ENCODE assay signal across 37 cellular contexts in the genomic region with DNA sequence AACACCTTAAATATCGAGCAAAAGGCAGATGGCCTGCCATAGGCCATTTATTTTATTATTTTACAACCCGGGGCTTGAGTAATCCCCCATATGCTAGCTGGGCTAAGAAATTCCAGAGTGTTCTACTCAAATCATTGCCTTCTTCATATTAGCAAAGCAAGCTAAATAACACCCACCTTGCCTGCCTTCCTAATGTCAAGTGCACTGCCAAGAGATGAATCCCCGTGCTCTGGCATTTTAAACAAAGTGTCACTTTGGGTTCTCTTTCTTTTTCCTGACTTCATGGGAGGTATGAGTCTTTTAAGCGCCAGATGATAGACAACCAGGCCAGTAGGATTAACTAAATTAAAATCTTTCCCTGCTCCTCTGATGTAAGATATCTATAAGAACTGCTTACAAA. TPM values are rescaled to one million over a fixed set of nuclear protein-coding genes. Genes with fewer than 3 reads are reported as not detected.
"Had no signal": no experiment of that assay in that cellular context is flagged by ENCODE, and none has a peak within 500 bp of the region (broad histone marks: within the 10 kb centered on the region; RNA-seq: fewer than 3 reads in every experiment).

No MANE protein-coding gene starts in this region.

- H3K27ac ChIP-seq: adrenal gland, brain microvascular endothelial cell, coronary artery, dorsolateral prefrontal cortex, heart left ventricle had no signal

- H3K9me3 Mint-ChIP-seq: activated CD4-positive, alpha-beta memory T cell treated with anti-CD3 and anti-CD28 coated beads for 36 hours; activated CD4-positive, alpha-beta T cell treated with anti-CD3 and anti-CD28 coated beads, Interleukin-2, amount 10 ng/mL, durations not matched to agents 24 days and 14 days; activated naive CD4-positive, alpha-beta T cell treated with anti-CD3 and anti-CD28 coated beads for 36 hours; activated naive CD4-positive, alpha-beta T cell treated with anti-CD3 and anti-CD28 coated beads, Interleukin-2, amount 50 U/mL, for 24 hours; activated naive CD8-positive, alpha-beta T cell treated with anti-CD3 and anti-CD28 coated beads for 36 hours; activated naive CD8-positive, alpha-beta T cell treated with anti-CD3 and anti-CD28 coated beads, Interleukin-2, amount 50 U/mL, for 24 hours; activated T-helper 1 cell treated with anti-CD3 and anti-CD28 coated beads, Interleukin-12 subunit alpha, Interleukin-12 subunit beta, Interleukin-2, Interleukin-4 antibody, amounts not matched to agents 30 ng/mL and 10 ng/mL and 1 ng/mL, durations not matched to agents 14 hours and 24 hours and 36 hours; activated T-helper 2 cell treated with anti-CD3 and anti-CD28 coated beads, Interferon-gamma antibody, Interleukin-2, Interleukin-4, amounts not matched to agents 10 μg/mL and 5 μg/mL and 100 μg/mL, durations not matched to agents 14 hours and 24 hours and 36 hours; central memory CD8-positive, alpha-beta T cell; dendritic cell treated with granulocyte-macrophage colony-stimulating factor and Interleukin-4, amounts not matched to agents 40 ng/mL and 50 ng/mL, for 4 days; endodermal cell; T-helper 2 cell treated with Interferon-gamma antibody and Interleukin-4, amounts not matched to agents 5 μg/mL and 100 μg/mL, for 36 hours had no signal

- H3K4me3 ChIP-seq: adrenal gland, coronary artery, dorsolateral prefrontal cortex, heart left ventricle had no signal

- ATAC-seq: activated CD4-positive, alpha-beta T cell treated with anti-CD3 and anti-CD28 coated beads for 36 hours; activated CD8-positive, alpha-beta memory T cell treated with anti-CD3 and anti-CD28 coated beads, Interleukin-2, amount 10 ng/mL, durations not matched to agents 7 days and 5 days; activated CD8-positive, alpha-beta T cell treated with anti-CD3 and anti-CD28 coated beads, Interleukin-2, amount 10 ng/mL, durations not matched to agents 7 days and 5 days; activated naive CD8-positive, alpha-beta T cell treated with anti-CD3 and anti-CD28 coated beads, Interleukin-2, amount 50 U/mL, for 24 hours; esophagus mucosa; heart left ventricle; T-helper 17 cell had no signal

- DNase-seq: activated CD4-positive, alpha-beta memory T cell treated with anti-CD3 and anti-CD28 coated beads for 36 hours; activated CD4-positive, alpha-beta T cell treated with anti-CD3 and anti-CD28 coated beads for 36 hours; activated CD4-positive, alpha-beta T cell treated with anti-CD3 and anti-CD28 coated beads, Interleukin-2, amount 10 ng/mL, durations not matched to agents 24 days and 14 days; activated CD4-positive, CD25-positive, alpha-beta regulatory T cell; activated CD4-positive, CD25-positive, alpha-beta regulatory T cell treated with anti-CD3 and anti-CD28 coated beads, Interleukin-2, amount 50 U/mL, for 72 hours; activated CD8-positive, alpha-beta memory T cell treated with anti-CD3 and anti-CD28 coated beads, Interleukin-2, amount 10 ng/mL, durations not matched to agents 7 days and 5 days; activated CD8-positive, alpha-beta memory T cell treated with anti-CD3 and anti-CD28 coated beads, Interleukin-2, amount 50 U/mL, for 4 hours; activated CD8-positive, alpha-beta T cell treated with anti-CD3 and anti-CD28 coated beads, Interleukin-2, amount 10 ng/mL, durations not matched to agents 7 days and 5 days; activated effector memory CD4-positive, alpha-beta T cell treated with anti-CD3 and anti-CD28 coated beads, Interleukin-2, amount 50 U/mL, for 16 hours; activated naive CD4-positive, alpha-beta T cell treated with anti-CD3 and anti-CD28 coated beads for 36 hours; activated naive CD8-positive, alpha-beta T cell treated with anti-CD3 and anti-CD28 coated beads for 36 hours; activated naive CD8-positive, alpha-beta T cell treated with anti-CD3 and anti-CD28 coated beads, Interleukin-2, amount 50 U/mL, for 24 hours; activated T-cell treated with anti-CD3 and anti-CD28 coated beads, Interleukin-2, amount 50 U/mL, for 1 hour; activated T-cell treated with anti-CD3 and anti-CD28 coated beads, Interleukin-2, amount 50 U/mL, for 48 hours; adrenal gland; amygdala; aorta; brain microvascular endothelial cell; dorsolateral prefrontal cortex; effector memory CD4-positive, alpha-beta T cell; endodermal cell; foreskin fibroblast; glutamatergic neuron; heart left ventricle; T-helper 1 cell; T-helper 17 cell; T1000 had no signal

- H3K4me1 Mint-ChIP-seq: activated CD4-positive, alpha-beta T cell treated with anti-CD3 and anti-CD28 coated beads, Interleukin-2, amount 10 ng/mL, durations not matched to agents 24 days and 14 days; activated CD8-positive, alpha-beta memory T cell treated with anti-CD3 and anti-CD28 coated beads, Interleukin-2, amount 10 ng/mL, durations not matched to agents 7 days and 5 days; activated naive CD4-positive, alpha-beta T cell treated with anti-CD3 and anti-CD28 coated beads, Interleukin-2, amount 50 U/mL, for 24 hours; central memory CD8-positive, alpha-beta T cell; T-helper 17 cell had no signal

- H3K4me3 Mint-ChIP-seq: activated CD4-positive, alpha-beta memory T cell treated with anti-CD3 and anti-CD28 coated beads for 36 hours; activated CD4-positive, alpha-beta T cell treated with anti-CD3 and anti-CD28 coated beads for 36 hours; activated CD4-positive, alpha-beta T cell treated with anti-CD3 and anti-CD28 coated beads, Interleukin-2, amount 10 ng/mL, durations not matched to agents 24 days and 14 days; activated CD8-positive, alpha-beta memory T cell treated with anti-CD3 and anti-CD28 coated beads, Interleukin-2, amount 10 ng/mL, durations not matched to agents 7 days and 5 days; activated CD8-positive, alpha-beta T cell treated with anti-CD3 and anti-CD28 coated beads, Interleukin-2, amount 10 ng/mL, durations not matched to agents 7 days and 5 days; activated naive CD4-positive, alpha-beta T cell treated with anti-CD3 and anti-CD28 coated beads for 36 hours; activated naive CD4-positive, alpha-beta T cell treated with anti-CD3 and anti-CD28 coated beads, Interleukin-2, amount 50 U/mL, for 24 hours; activated naive CD8-positive, alpha-beta T cell treated with anti-CD3 and anti-CD28 coated beads for 36 hours; activated naive CD8-positive, alpha-beta T cell treated with anti-CD3 and anti-CD28 coated beads, Interleukin-2, amount 50 U/mL, for 24 hours; activated T-helper 1 cell treated with anti-CD3 and anti-CD28 coated beads, Interleukin-12 subunit alpha, Interleukin-12 subunit beta, Interleukin-2, Interleukin-4 antibody, amounts not matched to agents 30 ng/mL and 10 ng/mL and 1 ng/mL, durations not matched to agents 14 hours and 24 hours and 36 hours; central memory CD8-positive, alpha-beta T cell; dendritic cell treated with granulocyte-macrophage colony-stimulating factor and Interleukin-4, amounts not matched to agents 40 ng/mL and 50 ng/mL, for 4 days; endodermal cell; T-helper 17 cell; T-helper 2 cell treated with Interferon-gamma antibody and Interleukin-4, amounts not matched to agents 5 μg/mL and 100 μg/mL, for 36 hours had no signal

- H3K9me3 ChIP-seq: adrenal gland, heart left ventricle had no signal

- H3K36me3 Mint-ChIP-seq: activated CD4-positive, alpha-beta memory T cell treated with anti-CD3 and anti-CD28 coated beads for 36 hours; activated CD8-positive, alpha-beta memory T cell treated with anti-CD3 and anti-CD28 coated beads, Interleukin-2, amount 10 ng/mL, durations not matched to agents 7 days and 5 days; activated naive CD4-positive, alpha-beta T cell treated with anti-CD3 and anti-CD28 coated beads, Interleukin-2, amount 50 U/mL, for 24 hours; activated naive CD8-positive, alpha-beta T cell treated with anti-CD3 and anti-CD28 coated beads for 36 hours had no signal

- H3K27ac Mint-ChIP-seq: activated CD4-positive, alpha-beta memory T cell treated with anti-CD3 and anti-CD28 coated beads for 36 hours; activated CD4-positive, alpha-beta T cell treated with anti-CD3 and anti-CD28 coated beads for 36 hours; activated CD4-positive, alpha-beta T cell treated with anti-CD3 and anti-CD28 coated beads, Interleukin-2, amount 10 ng/mL, durations not matched to agents 24 days and 14 days; activated CD8-positive, alpha-beta memory T cell treated with anti-CD3 and anti-CD28 coated beads, Interleukin-2, amount 10 ng/mL, durations not matched to agents 7 days and 5 days; activated CD8-positive, alpha-beta T cell treated with anti-CD3 and anti-CD28 coated beads, Interleukin-2, amount 10 ng/mL, durations not matched to agents 7 days and 5 days; activated naive CD4-positive, alpha-beta T cell treated with anti-CD3 and anti-CD28 coated beads for 36 hours; activated naive CD4-positive, alpha-beta T cell treated with anti-CD3 and anti-CD28 coated beads, Interleukin-2, amount 50 U/mL, for 24 hours; activated naive CD8-positive, alpha-beta T cell treated with anti-CD3 and anti-CD28 coated beads for 36 hours; activated naive CD8-positive, alpha-beta T cell treated with anti-CD3 and anti-CD28 coated beads, Interleukin-2, amount 50 U/mL, for 24 hours; activated T-helper 1 cell treated with anti-CD3 and anti-CD28 coated beads, Interleukin-12 subunit alpha, Interleukin-12 subunit beta, Interleukin-2, Interleukin-4 antibody, amounts not matched to agents 30 ng/mL and 10 ng/mL and 1 ng/mL, durations not matched to agents 14 hours and 24 hours and 36 hours; activated T-helper 2 cell treated with anti-CD3 and anti-CD28 coated beads, Interferon-gamma antibody, Interleukin-2, Interleukin-4, amounts not matched to agents 10 μg/mL and 5 μg/mL and 100 μg/mL, durations not matched to agents 14 hours and 24 hours and 36 hours; dendritic cell treated with granulocyte-macrophage colony-stimulating factor and Interleukin-4, amounts not matched to agents 40 ng/mL and 50 ng/mL, for 4 days; endodermal cell; T-helper 17 cell; T-helper 2 cell treated with Interferon-gamma antibody and Interleukin-4, amounts not matched to agents 5 μg/mL and 100 μg/mL, for 36 hours had no signal

- H3K27me3 ChIP-seq: adrenal gland had no signal

- H3K36me3 ChIP-seq: adrenal gland, brain microvascular endothelial cell had no signal

RNA-seq across cellular contexts. Expression of a gene that starts 4.5 kb away (rescaled TPM):
- total RNA-seq: activated CD4-positive, alpha-beta memory T cell treated with anti-CD3 and anti-CD28 coated beads for 36 hours; activated CD4-positive, alpha-beta T cell treated with anti-CD3 and anti-CD28 coated beads, Interleukin-2, amount 10 ng/mL, durations not matched to agents 24 days and 14 days; activated CD8-positive, alpha-beta memory T cell treated with anti-CD3 and anti-CD28 coated beads for 36 hours; activated CD8-positive, alpha-beta memory T cell treated with anti-CD3 and anti-CD28 coated beads, Interleukin-2, amount 10 ng/mL, durations not matched to agents 7 days and 5 days; activated CD8-positive, alpha-beta T cell treated with anti-CD3 and anti-CD28 coated beads, Interleukin-2, amount 10 ng/mL, durations not matched to agents 7 days and 5 days; activated naive CD4-positive, alpha-beta T cell treated with anti-CD3 and anti-CD28 coated beads for 36 hours; activated T-helper 1 cell treated with anti-CD3 and anti-CD28 coated beads, Interleukin-12 subunit alpha, Interleukin-12 subunit beta, Interleukin-2, Interleukin-4 antibody, amounts not matched to agents 30 ng/mL and 10 ng/mL and 1 ng/mL, durations not matched to agents 14 hours and 24 hours and 36 hours; activated T-helper 2 cell treated with anti-CD3 and anti-CD28 coated beads, Interferon-gamma antibody, Interleukin-2, Interleukin-4, amounts not matched to agents 10 μg/mL and 5 μg/mL and 100 μg/mL, durations not matched to agents 14 hours and 24 hours and 36 hours; bronchial epithelial cell had no signal
